Comparison of ENCODE assay signal across 14 cellular contexts in genomic region chr1:184836934-184837698, GRCh38.
DNase-seq lines count a peak whose midpoint lies in the region; ATAC-seq, FAIRE-seq and TF ChIP-seq lines count a peak whose summit lies in the region.
"Had no signal": no experiment of that assay in that cellular context is flagged by ENCODE, and none has a peak within 500 bp of the region (broad histone marks: within the 10 kb centered on the region; RNA-seq: fewer than 3 reads in every experiment).

No MANE protein-coding gene starts in this region.

- H3K9me2 ChIP-seq in MM.1S (replicated peaks; ENCODE audit: insufficient read depth, low read length), result no peaks in the 10 kb centered on the region

- intact Hi-C loops in stomach (cut with DNase I; ENCODE audit: low total_unique reads), result no loop called here

- no peak for TF ChIP-seq POLR2A in gastroesophageal sphincter (IDR thresholded peaks at IDR 0.05)
- no peak for TF ChIP-seq POLR2A in stomach (IDR thresholded peaks at IDR 0.05)

- DNase-seq in MM.1S (peak; percentile 77), stomach (peak; percentile 32), EL (no peak), H4 (ENCODE audit: low spot score) (no peak), NCI-H2029 treated with DMSO at 0.1 percent for 48 hours (lab: John Stamatoyannopoulos, UW) (no peak), HTR-8/SVneo (ENCODE audit: insufficient read length, low spot score) (no peak)
- DNase-seq: activated CD4-positive, alpha-beta T cell treated with anti-CD3 and anti-CD28 coated beads, Interleukin-2, amount 10 ng/mL, durations not matched to agents 7 days and 5 days; activated gamma-delta T cell; NCI-H1048 had no signal

- no peaks in the 10 kb centered on the region for H4K20me1 ChIP-seq in MM.1S (ENCODE audit: insufficient read depth, low read length)

- H3K4me2 ChIP-seq in MM.1S (ENCODE audit: low read depth, low read length), result peak overlapping the region; percentile 42

- H3K9ac ChIP-seq in MM.1S (ENCODE audit: low read length), result no peak overlapping the region

- H3K4me3 ChIP-seq in MM.1S (ENCODE audit: low read length) (no peak overlapping the region), gastroesophageal sphincter (no peak overlapping the region), stomach (no peak overlapping the region)

- peaks cover 14% of the 10 kb centered on the region for H3F3A ChIP-seq in MM.1S (ENCODE audit: insufficient read depth, low read length)

- peak; percentile 69 for ATAC-seq in GM19397 (IDR thresholded peaks at IDR 0.05; ENCODE audit: unreplicated experiment)
- ATAC-seq in gastroesophageal sphincter, result no peak
- ATAC-seq: stimulated activated memory B cell treated with anti-CD40 and anti-IgM and Interleukin-4, amounts not matched to agents 10 μg/mL and 1 μg/mL and 100 μg/mL, for 72 hours had no signal

- WGBS in gastroesophageal sphincter (ENCODE audit: low coverage in 1 of 2), 2 donors, result 30 to 38% methylated on average over 3 of the region's 4 CpGs
- 28 to 32% (median 32%) methylated on average over 4 of the region's 4 CpGs for WGBS in stomach, 5 donors

- no peaks in the 10 kb centered on the region for H3K36me3 ChIP-seq in MM.1S (replicated peaks; ENCODE audit: insufficient read depth, low read length)
- H3K36me3 ChIP-seq in gastroesophageal sphincter, result peaks cover 0 to 8% of the 10 kb centered on the region in 2 donors
- H3K36me3 ChIP-seq in stomach, result no peaks in the 10 kb centered on the region

- peaks cover 22% of the 10 kb centered on the region for H3K4me1 ChIP-seq in MM.1S (ENCODE audit: low read length)
- H3K4me1 ChIP-seq in gastroesophageal sphincter, result peaks cover 26 to 38% (median 35%) of the 10 kb centered on the region in 3 donors
- peaks cover 25 to 40% (median 32%) of the 10 kb centered on the region in 4 donors for H3K4me1 ChIP-seq in stomach

- TF ChIP-seq CTCF in MM.1S (IDR thresholded peaks at IDR 0.05; ENCODE audit: low read length) (no peak), gastroesophageal sphincter (IDR thresholded peaks at IDR 0.05) (no peak), stomach (IDR thresholded peaks at IDR 0.05) (no peak)

- FAIRE-seq in HTR-8/SVneo (lab: Jason Lieb, UNC), result no peak
- FAIRE-seq: keratinocyte had no signal

- H3K9me3 ChIP-seq in MM.1S (replicated peaks; ENCODE audit: insufficient read depth, low read length), result no peaks in the 10 kb centered on the region
- H3K9me3 ChIP-seq in gastroesophageal sphincter, result no peaks in the 10 kb centered on the region
- no peaks in the 10 kb centered on the region for H3K9me3 ChIP-seq in stomach
- H3K9me3 ChIP-seq: Caco-2 had no signal

- H3K27me3 ChIP-seq in MM.1S (replicated peaks; ENCODE audit: insufficient read depth, low read length), result no peaks in the 10 kb centered on the region; the same call in 1 of the 2 replicates
- no peaks in the 10 kb centered on the region for H3K27me3 ChIP-seq in gastroesophageal sphincter
- H3K27me3 ChIP-seq in stomach, result no peaks in the 10 kb centered on the region

- H3K79me2 ChIP-seq in MM.1S (ENCODE audit: low read length), result no peaks in the 10 kb centered on the region

- peak overlapping the region; percentile 32; the same call in 1 of the 2 replicates for H3K27ac ChIP-seq in MM.1S (ENCODE audit: low read length)
- peak overlapping the region; percentile 67 to 79 (median 78) for H3K27ac ChIP-seq in gastroesophageal sphincter
- H3K27ac ChIP-seq in stomach, result peak overlapping the region; percentile 71 to 83 (median 73)

- no peak overlapping the region for H2AFZ ChIP-seq in MM.1S (ENCODE audit: low read length)

- no peak for TF ChIP-seq EP300 in gastroesophageal sphincter (IDR thresholded peaks at IDR 0.05)
- no peak for TF ChIP-seq EP300 in stomach (IDR thresholded peaks at IDR 0.05)

Comparison
In these comparisons a context has a peak if more than half of its experiments do, and no peak if none do; other contexts are left out.
1. DNase-seq: peak in MM.1S (single experiment) and stomach (single experiment); none in EL (single experiment), H4 (single experiment), NCI-H2029 treated with DMSO at 0.1 percent for 48 hours (single experiment) and HTR-8/SVneo (single experiment).
2. Peak in every context shown above with its lines, with median percentiles within 50 percentile points of each other: H3K27ac ChIP-seq.